In genomic region chr12:42396473-42397259, GRCh38 we compare ENCODE assay signal across 1 cellular context.
TF ChIP-seq lines count a peak whose summit lies in the region.

No MANE protein-coding gene starts in this region.

TF ChIP-seq in GM12878, 131 proteins besides CTCF, POLR2A, EP300 and RAD21 (continued from another document):
- TF ChIP-seq, protein P1, sequence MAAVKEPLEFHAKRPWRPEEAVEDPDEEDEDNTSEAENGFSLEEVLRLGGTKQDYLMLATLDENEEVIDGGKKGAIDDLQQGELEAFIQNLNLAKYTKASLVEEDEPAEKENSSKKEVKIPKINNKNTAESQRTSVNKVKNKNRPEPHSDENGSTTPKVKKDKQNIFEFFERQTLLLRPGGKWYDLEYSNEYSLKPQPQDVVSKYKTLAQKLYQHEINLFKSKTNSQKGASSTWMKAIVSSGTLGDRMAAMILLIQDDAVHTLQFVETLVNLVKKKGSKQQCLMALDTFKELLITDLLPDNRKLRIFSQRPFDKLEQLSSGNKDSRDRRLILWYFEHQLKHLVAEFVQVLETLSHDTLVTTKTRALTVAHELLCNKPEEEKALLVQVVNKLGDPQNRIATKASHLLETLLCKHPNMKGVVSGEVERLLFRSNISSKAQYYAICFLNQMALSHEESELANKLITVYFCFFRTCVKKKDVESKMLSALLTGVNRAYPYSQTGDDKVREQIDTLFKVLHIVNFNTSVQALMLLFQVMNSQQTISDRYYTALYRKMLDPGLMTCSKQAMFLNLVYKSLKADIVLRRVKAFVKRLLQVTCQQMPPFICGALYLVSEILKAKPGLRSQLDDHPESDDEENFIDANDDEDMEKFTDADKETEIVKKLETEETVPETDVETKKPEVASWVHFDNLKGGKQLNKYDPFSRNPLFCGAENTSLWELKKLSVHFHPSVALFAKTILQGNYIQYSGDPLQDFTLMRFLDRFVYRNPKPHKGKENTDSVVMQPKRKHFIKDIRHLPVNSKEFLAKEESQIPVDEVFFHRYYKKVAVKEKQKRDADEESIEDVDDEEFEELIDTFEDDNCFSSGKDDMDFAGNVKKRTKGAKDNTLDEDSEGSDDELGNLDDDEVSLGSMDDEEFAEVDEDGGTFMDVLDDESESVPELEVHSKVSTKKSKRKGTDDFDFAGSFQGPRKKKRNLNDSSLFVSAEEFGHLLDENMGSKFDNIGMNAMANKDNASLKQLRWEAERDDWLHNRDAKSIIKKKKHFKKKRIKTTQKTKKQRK (IDR thresholded peaks at IDR 0.05; ENCODE audit: low read depth, low read length): no peak
- TF ChIP-seq ZNF274 (IDR thresholded peaks at IDR 0.05; ENCODE audit: insufficient read depth, insufficient read length): no peak
- TF ChIP-seq SIX5 (IDR thresholded peaks at IDR 0.05; ENCODE audit: low read depth, low read length, severe bottlenecking): no peak
- TF ChIP-seq RCOR1 (conservative IDR thresholded peaks at IDR 0.05; ENCODE audit: low read depth, low read length): no peak
- no peak for TF ChIP-seq LARP7 (IDR thresholded peaks at IDR 0.05)
- TF ChIP-seq STAT3 (IDR thresholded peaks at IDR 0.05; ENCODE audit: low read depth, low read length): no peak
- TF ChIP-seq BCL11A (IDR thresholded peaks at IDR 0.05; ENCODE audit: low read depth, low read length): no peak
